1 cellular context compared by ENCODE assay signal in genomic region chr7:116949941-116950801, GRCh38.
A peak's percentile ranks its signal among the peaks of the same experiment; 100 is the strongest.
TF ChIP-seq lines count a peak whose summit lies in the region.

No MANE protein-coding gene starts in this region.

TF ChIP-seq in K562, 482 proteins besides CTCF, POLR2A, EP300 and RAD21 (continued from another document and continues in another):
- no peak for TF ChIP-seq TCFL5 (CRISPR knock-in tag; conservative IDR thresholded peaks at IDR 0.05)
- TF ChIP-seq ZNF3 (CRISPR knock-in tag; IDR thresholded peaks at IDR 0.05): no peak
- no peak for TF ChIP-seq CBX2 (IDR thresholded peaks at IDR 0.05; ENCODE audit: insufficient read depth, low read length, poor library complexity, severe bottlenecking)
- no peak for TF ChIP-seq ZFP91 (CRISPR knock-in tag; IDR thresholded peaks at IDR 0.05)
- TF ChIP-seq ZNF586 (CRISPR knock-in tag; conservative IDR thresholded peaks at IDR 0.05): no peak
- peak; percentile 46 for TF ChIP-seq ZFX (CRISPR knock-in tag; IDR thresholded peaks at IDR 0.05)
- peak; percentile 37 for TF ChIP-seq MGA (IDR thresholded peaks at IDR 0.05)
- no peak for TF ChIP-seq FOXP4 (CRISPR knock-in tag; IDR thresholded peaks at IDR 0.05; ENCODE audit: borderline replicate concordance)
- TF ChIP-seq CHD4 (IDR thresholded peaks at IDR 0.05; ENCODE audit: insufficient read depth, insufficient replicate concordance, low read depth, low read length, poor library complexity, severe bottlenecking): peak; percentile 23
- peak; percentile 70 for TF ChIP-seq ZBTB40 (IDR thresholded peaks at IDR 0.05)
- TF ChIP-seq ZBTB40 (CRISPR knock-in tag; IDR thresholded peaks at IDR 0.05): no peak
- TF ChIP-seq HOXB6 (CRISPR knock-in tag; IDR thresholded peaks at IDR 0.05; ENCODE audit: borderline replicate concordance): 0 out of 2 replicates have a peak, but pooled peaks have one; percentile 31
- no peak for TF ChIP-seq STAT5B (CRISPR knock-in tag; IDR thresholded peaks at IDR 0.05)
- TF ChIP-seq NR2C1 (IDR thresholded peaks at IDR 0.05): peak; percentile 83
- 0 out of 2 replicates have a peak, but pooled peaks have one; percentile 37 for TF ChIP-seq NR2C1 (tag; IDR thresholded peaks at IDR 0.05)
- TF ChIP-seq SP1 (CRISPR knock-in tag; IDR thresholded peaks at IDR 0.05): peak; percentile 52; the same call in 1 of the 2 replicates
- TF ChIP-seq UBTF (IDR thresholded peaks at IDR 0.05; ENCODE audit: borderline replicate concordance in 1 of 2, low read depth in 2 of 2, low read length in 2 of 2): peak in 1 of 2 experiments; percentile 86; a peak in 2 of 4 replicates
- no peak for TF ChIP-seq CBX8 (IDR thresholded peaks at IDR 0.05; ENCODE audit: borderline replicate concordance, extremely low read depth, low read depth, low read length, poor library complexity, severe bottlenecking)
- peak; percentile 100 for TF ChIP-seq DNMT1 (IDR thresholded peaks at IDR 0.05)
- no peak; the same call in 1 of the 2 replicates for TF ChIP-seq NFE2L1 (tag; IDR thresholded peaks at IDR 0.05; ENCODE audit: borderline replicate concordance, low read depth)
- TF ChIP-seq HDAC2 (IDR thresholded peaks at IDR 0.05): peak; percentile 100
- no peak for TF ChIP-seq HNRNPK (IDR thresholded peaks at IDR 0.05; ENCODE audit: low read depth, low read length, poor library complexity, severe bottlenecking)
- peak; percentile 95 to 96 for TF ChIP-seq KDM1A (IDR thresholded peaks at IDR 0.05)
- TF ChIP-seq FOXA3 (CRISPR knock-in tag; conservative IDR thresholded peaks at IDR 0.05 in 1 of 2, IDR thresholded peaks at IDR 0.05 in 1 of 2): 0 out of 4 replicates have a peak, but pooled peaks of 1 of the 2 experiments have one; percentile 3
- peak; percentile 73 for TF ChIP-seq RBM39 (optimal IDR thresholded peaks at IDR 0.05; ENCODE audit: low read depth, low read length)
- TF ChIP-seq ZNF551 (CRISPR knock-in tag; IDR thresholded peaks at IDR 0.05): peak; percentile 56; the same call in 1 of the 2 replicates
- no peak for TF ChIP-seq ZNF224 (CRISPR knock-in tag; IDR thresholded peaks at IDR 0.05)
- no peak for TF ChIP-seq CHD2 (IDR thresholded peaks at IDR 0.05; ENCODE audit: low read depth, low read length)
- no peak for TF ChIP-seq ZNF57 (CRISPR knock-in tag; IDR thresholded peaks at IDR 0.05)
